In the genomic region with DNA sequence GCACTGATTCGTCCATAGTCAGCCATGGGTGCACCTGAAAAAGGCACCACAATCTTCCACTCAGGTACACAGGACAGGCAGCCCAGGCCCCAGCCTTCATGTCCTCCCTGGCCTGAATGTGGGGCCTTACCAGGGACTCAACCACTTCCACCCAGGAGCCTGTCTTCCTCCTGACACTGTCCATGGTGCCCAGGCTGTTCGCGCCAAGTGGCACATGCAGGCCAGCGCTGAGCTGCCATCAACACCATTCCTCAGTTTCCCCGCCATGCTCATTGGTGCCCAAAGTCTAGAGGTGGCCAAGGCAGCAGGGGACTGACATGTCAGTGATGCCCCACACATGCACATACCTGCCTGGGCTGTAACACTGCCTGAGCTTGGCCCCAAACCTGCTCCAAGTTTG, we compare ENCODE assay signal across 8 cellular contexts.
"Had no signal": no experiment of that assay in that cellular context is flagged by ENCODE, and none has a peak within 500 bp of the region (broad histone marks: within the 10 kb centered on the region; RNA-seq: fewer than 3 reads in every experiment).

No MANE protein-coding gene starts in this region.

- DNase-seq: H9, HCEC 1CT, HFFc6 had no signal

- H3K4me1 Mint-ChIP-seq: GM23338, H9, IgD-negative memory B cell had no signal

- H3K27me3 Mint-ChIP-seq: IgD-negative memory B cell had no signal

- H3K36me3 Mint-ChIP-seq: IgD-negative memory B cell had no signal

- ATAC-seq: GM23338, HepG2, K562 had no signal

- H3K27ac Mint-ChIP-seq: GM23338, H9, HFFc6, IgD-negative memory B cell had no signal

- H3K4me3 Mint-ChIP-seq: GM23338, H9, HFFc6, IgD-negative memory B cell had no signal

- H3K27ac ChIP-seq: HL-60 had no signal

- H3K4me3 ChIP-seq: GM23338, K562 had no signal
